Comparison of ENCODE assay signal across 31 cellular contexts in genomic region chr11:124657922-124658321, GRCh38. TPM values are rescaled to one million over a fixed set of nuclear protein-coding genes. Genes with fewer than 3 reads are reported as not detected.
DNase-seq lines count a peak whose midpoint lies in the region; ATAC-seq and TF ChIP-seq lines count a peak whose summit lies in the region.
"Had no signal": no experiment of that assay in that cellular context is flagged by ENCODE, and none has a peak within 500 bp of the region (broad histone marks: within the 10 kb centered on the region; RNA-seq: fewer than 3 reads in every experiment).

No MANE protein-coding gene starts in this region.

- TF ChIP-seq CTCF in fibroblast of lung (conservative IDR thresholded peaks at IDR 0.05 in 1 of 2, IDR thresholded peaks at IDR 0.05 in 1 of 2; ENCODE audit: low read depth in 1 of 2, low read length in 2 of 2) = no peak

- H3K4me2 ChIP-seq in fibroblast of lung (ENCODE audit: extremely low read depth, insufficient read depth, low read length) = no peak overlapping the region

- H2AFZ ChIP-seq in fibroblast of lung (ENCODE audit: low read length) = no peak overlapping the region

- no peaks in the 10 kb centered on the region for H3K9me3 ChIP-seq in fibroblast of lung (ENCODE audit: control insufficient read depth, insufficient read depth, low read depth, low read length)
- H3K9me3 ChIP-seq: left ventricle myocardium inferior, MG63, Peyer's patch, spleen, upper lobe of right lung had no signal

- ATAC-seq in HG03520 (IDR thresholded peaks at IDR 0.05; ENCODE audit: unreplicated experiment) = no peak
- ATAC-seq in GM18867 (IDR thresholded peaks at IDR 0.05; ENCODE audit: unreplicated experiment) = no peak
- ATAC-seq: activated T-helper 17 cell treated with anti-CD3 and anti-CD28 coated beads, Interleukin-2, amount 50 U/mL, for 72 hours; GM12878; right cardiac atrium; stimulated activated naive CD8-positive, alpha-beta T cell treated with anti-CD3 and anti-CD28 coated beads, Interleukin-15, Interleukin-2, amounts not matched to agents 100 U/mL and 50 U/mL, for 24 hours had no signal

- DNase-seq in NCI-H2107 treated with DMSO at 0.1 percent for 48 hours (lab: John Stamatoyannopoulos, UW; ENCODE audit: unreplicated experiment) (peak; percentile 40), NCI-H2107 (lab: John Stamatoyannopoulos, UW) (no peak), NCI-H526 treated with DMSO at 0.1 percent for 48 hours (lab: John Stamatoyannopoulos, UW) (peak; percentile 99), fibroblast of lung (ENCODE audit: low read depth in 2 of 2) (peak; percentile 15), amniotic stem cell (lab: John Stamatoyannopoulos, UW) (no peak), GM03348 (ENCODE audit: low spot score) (no peak)
- DNase-seq: activated CD4-positive, alpha-beta memory T cell treated with anti-CD3 and anti-CD28 coated beads, Interleukin-2, amount 10 ng/mL, durations not matched to agents 7 days and 5 days; activated CD8-positive, alpha-beta memory T cell treated with anti-CD3 and anti-CD28 coated beads, Interleukin-2, amount 50 U/mL, for 4 hours; activated naive CD4-positive, alpha-beta T cell treated with anti-CD3 and anti-CD28 coated beads, Interleukin-2, amount 50 U/mL, for 16 hours; CD4-positive, alpha-beta T cell; islet precursor cell; KG1; left ventricle myocardium inferior; MG63; Peyer's patch; right cardiac atrium; SHP77 treated with DMSO at 0.1 percent for 48 hours; spleen; stimulated activated CD4-positive, alpha-beta T cell treated with anti-CD3 and anti-CD28 coated beads, Interleukin-2, amount 100 ng/mL, for 24 hours; stimulated activated naive CD8-positive, alpha-beta T cell treated with anti-CD3 and anti-CD28 coated beads, Interleukin-15, Interleukin-2, amounts not matched to agents 100 U/mL and 50 U/mL, for 24 hours; upper lobe of right lung had no signal

- no peaks in the 10 kb centered on the region for H3K36me3 ChIP-seq in fibroblast of lung (ENCODE audit: control insufficient read depth, insufficient read depth, low read length)
- H3K36me3 ChIP-seq: MG63, upper lobe of right lung had no signal

- no peaks in the 10 kb centered on the region for H3K4me1 ChIP-seq in fibroblast of lung (ENCODE audit: control insufficient read depth, extremely low read depth, insufficient read depth, low read length)
- H3K4me1 ChIP-seq: left ventricle myocardium inferior, Peyer's patch, spleen, upper lobe of right lung had no signal

- H3K27me3 ChIP-seq in fibroblast of lung (ENCODE audit: control insufficient read depth, insufficient read depth, low read length) = no peaks in the 10 kb centered on the region
- H3K27me3 ChIP-seq: MG63, Peyer's patch, spleen, upper lobe of right lung had no signal

- no peak overlapping the region for H3K4me3 ChIP-seq in fibroblast of lung (replicated peaks in 1 of 4; ENCODE audit: control extremely low read depth in 1 of 4, insufficient read depth in 1 of 4, low read depth in 3 of 4, low read length in 4 of 4)
- H3K4me3 ChIP-seq: GM12878, left ventricle myocardium inferior, MG63, Peyer's patch, spleen, upper lobe of right lung had no signal

- no peak overlapping the region for H3K27ac ChIP-seq in fibroblast of lung (ENCODE audit: insufficient read depth, low read length)
- H3K27ac ChIP-seq: HL-60, left ventricle myocardium inferior, Peyer's patch, spleen, upper lobe of right lung had no signal

- H3K9ac ChIP-seq in fibroblast of lung (ENCODE audit: insufficient read depth, low read length) = no peak overlapping the region

- no peaks in the 10 kb centered on the region for H3K79me2 ChIP-seq in fibroblast of lung (ENCODE audit: control insufficient read depth, insufficient read depth, low read length)

- H4K20me1 ChIP-seq in fibroblast of lung (ENCODE audit: control insufficient read depth, extremely low read depth, insufficient read depth, low read length) = no peaks in the 10 kb centered on the region

RNA-seq across cellular contexts. Expression of gene SIAE, which starts 15.6 kb away (rescaled TPM):
- total RNA-seq in fibroblast of lung = 23.1 and 28.9 TPM in 2 replicates
- 42.3 and 67.0 TPM in 2 replicates for polyA plus RNA-seq in fibroblast of lung
- 18.2 and 33.0 TPM in 2 replicates for polyA plus RNA-seq in fibroblast of lung (2012)
- polyA minus RNA-seq in fibroblast of lung (ENCODE audit: low replicate concordance) = 12.3 and 23.8 TPM in 2 replicates

RNA-seq across cellular contexts. Expression of gene SPA17, which starts 15.8 kb away (rescaled TPM):
- 10.0 and 18.0 TPM in 2 replicates for total RNA-seq in fibroblast of lung
- 19.1 and 27.0 TPM in 2 replicates for polyA plus RNA-seq in fibroblast of lung
- polyA plus RNA-seq in fibroblast of lung (2012) = 24.9 and 28.6 TPM in 2 replicates
- 0.11 TPM in 1 of 2 replicates, not detected in the other for polyA minus RNA-seq in fibroblast of lung (ENCODE audit: low replicate concordance)

RNA-seq across cellular contexts. Expression of gene TBRG1, which starts 35.3 kb away (rescaled TPM):
- total RNA-seq in fibroblast of lung = 30.0 and 36.2 TPM in 2 replicates
- polyA plus RNA-seq in fibroblast of lung = 21.6 and 31.0 TPM in 2 replicates
- polyA plus RNA-seq in fibroblast of lung (2012) = 17.1 and 23.0 TPM in 2 replicates
- polyA minus RNA-seq in fibroblast of lung (ENCODE audit: low replicate concordance) = 6.6 and 10.1 TPM in 2 replicates

RNA-seq across cellular contexts. Expression of gene PANX3, which starts 46.7 kb away (rescaled TPM):
- not detected in 2 replicates for total RNA-seq in fibroblast of lung
- not detected in 2 replicates for polyA plus RNA-seq in fibroblast of lung
- not detected in 2 replicates for polyA plus RNA-seq in fibroblast of lung (2012)
- polyA minus RNA-seq in fibroblast of lung (ENCODE audit: low replicate concordance) = not detected in 2 replicates
- total RNA-seq: activated CD4-positive, alpha-beta memory T cell treated with anti-CD3 and anti-CD28 coated beads, Interleukin-2, amount 10 ng/mL, durations not matched to agents 7 days and 5 days; activated T-helper 17 cell treated with anti-CD3 and anti-CD28 coated beads, Interleukin-2, amount 50 U/mL, for 72 hours; bronchial epithelial cell; CD4-positive, alpha-beta T cell; glomerular endothelial cell; GM12878; H9; left ventricle myocardium inferior; neural crest cell; Peyer's patch; right cardiac atrium; spleen; T-helper 2 cell treated with Interferon-gamma antibody and Interleukin-4, amounts not matched to agents 100 ng/mL and 5 ng/mL, for 36 hours; upper lobe of right lung had no signal
- polyA plus RNA-seq: GM12878, right cardiac atrium, spleen had no signal

Comparison
In these comparisons a context has a peak if more than half of its experiments do, and no peak if none do; other contexts are left out.
1. DNase-seq: peak in NCI-H2107 treated with DMSO at 0.1 percent for 48 hours (single experiment), NCI-H526 treated with DMSO at 0.1 percent for 48 hours (single experiment) and fibroblast of lung (2 of 2); none in NCI-H2107 (single experiment), amniotic stem cell (single experiment) and GM03348 (single experiment).